Comparison of ENCODE assay signal across 1 cellular context in the genomic region with DNA sequence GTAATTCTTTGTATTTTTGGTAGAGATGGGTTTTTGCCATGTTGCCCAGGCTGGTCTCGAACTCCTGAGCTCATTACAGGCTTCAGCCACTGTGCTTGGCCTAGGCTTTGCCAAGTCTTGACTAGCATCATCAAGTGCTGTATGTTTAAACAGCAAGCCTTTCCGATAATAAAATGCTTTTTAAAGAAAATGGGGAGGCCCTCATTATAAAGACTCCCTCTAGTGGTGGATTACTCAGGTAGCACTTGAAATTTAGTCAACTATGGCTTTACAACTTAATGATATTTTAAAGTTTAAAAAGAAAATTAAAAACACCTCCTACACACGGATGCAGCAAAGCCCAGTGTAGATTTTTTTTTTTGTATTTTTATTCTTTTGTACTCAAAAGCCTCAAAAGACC.
TF ChIP-seq lines count a peak whose summit lies in the region.

No MANE protein-coding gene starts in this region.

TF ChIP-seq in GM23338, 12 proteins besides CTCF, POLR2A, EP300 and RAD21 (continued from another document):
- TF ChIP-seq, protein P1, sequence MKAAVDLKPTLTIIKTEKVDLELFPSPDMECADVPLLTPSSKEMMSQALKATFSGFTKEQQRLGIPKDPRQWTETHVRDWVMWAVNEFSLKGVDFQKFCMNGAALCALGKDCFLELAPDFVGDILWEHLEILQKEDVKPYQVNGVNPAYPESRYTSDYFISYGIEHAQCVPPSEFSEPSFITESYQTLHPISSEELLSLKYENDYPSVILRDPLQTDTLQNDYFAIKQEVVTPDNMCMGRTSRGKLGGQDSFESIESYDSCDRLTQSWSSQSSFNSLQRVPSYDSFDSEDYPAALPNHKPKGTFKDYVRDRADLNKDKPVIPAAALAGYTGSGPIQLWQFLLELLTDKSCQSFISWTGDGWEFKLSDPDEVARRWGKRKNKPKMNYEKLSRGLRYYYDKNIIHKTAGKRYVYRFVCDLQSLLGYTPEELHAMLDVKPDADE (IDR thresholded peaks at IDR 0.05): no peak
- TF ChIP-seq ZNF114 (CRISPR knock-in tag; IDR thresholded peaks at IDR 0.05) (no peak), CREB1 (CRISPR knock-in tag; IDR thresholded peaks at IDR 0.05; ENCODE audit: low read depth) (no peak), STAT1 (IDR thresholded peaks at IDR 0.05; ENCODE audit: unreplicated experiment) (no peak), POLR2AphosphoS5 (IDR thresholded peaks at IDR 0.05; ENCODE audit: low read depth) (no peak)
